Comparison of ENCODE assay signal across 1 cellular context in the genomic region with DNA sequence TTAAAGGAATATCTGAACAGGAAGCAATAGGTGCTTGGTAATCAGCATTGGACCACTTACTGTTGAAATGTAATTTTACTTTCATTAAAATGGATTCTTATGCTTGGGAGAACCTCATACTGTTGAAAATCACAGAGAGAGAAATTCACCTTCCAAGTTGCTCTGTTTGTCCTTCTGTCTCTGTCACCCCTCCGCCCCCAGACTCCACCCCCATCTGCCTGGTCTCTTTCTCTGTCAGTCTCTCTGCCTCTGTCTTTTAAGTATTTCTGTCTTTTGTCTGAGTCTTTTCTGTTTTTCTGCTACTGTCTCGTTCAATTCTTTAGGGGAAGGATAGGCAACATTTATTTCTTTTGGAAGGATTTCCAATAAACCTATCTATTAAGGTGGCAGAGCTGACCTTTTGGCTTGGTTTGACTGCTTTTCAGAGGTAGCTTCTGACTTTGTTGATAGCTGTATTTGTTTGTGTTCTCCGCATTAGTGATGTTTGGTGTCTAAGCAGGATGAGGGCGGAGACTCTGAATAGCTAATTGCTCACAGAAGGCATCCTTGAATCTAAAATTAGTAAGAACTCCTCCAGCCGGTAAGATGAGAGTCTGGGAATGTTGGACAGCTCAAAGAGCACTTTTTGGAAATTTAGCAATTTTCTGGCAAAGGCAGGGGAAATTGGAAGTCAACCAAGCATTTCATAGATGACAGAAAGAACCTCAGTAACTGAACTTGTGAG.
TF ChIP-seq lines count a peak whose summit lies in the region.

No MANE protein-coding gene starts in this region.

TF ChIP-seq in GM23338, 12 proteins besides CTCF, POLR2A, EP300 and RAD21 (continued from another document):
- TF ChIP-seq, protein P1, sequence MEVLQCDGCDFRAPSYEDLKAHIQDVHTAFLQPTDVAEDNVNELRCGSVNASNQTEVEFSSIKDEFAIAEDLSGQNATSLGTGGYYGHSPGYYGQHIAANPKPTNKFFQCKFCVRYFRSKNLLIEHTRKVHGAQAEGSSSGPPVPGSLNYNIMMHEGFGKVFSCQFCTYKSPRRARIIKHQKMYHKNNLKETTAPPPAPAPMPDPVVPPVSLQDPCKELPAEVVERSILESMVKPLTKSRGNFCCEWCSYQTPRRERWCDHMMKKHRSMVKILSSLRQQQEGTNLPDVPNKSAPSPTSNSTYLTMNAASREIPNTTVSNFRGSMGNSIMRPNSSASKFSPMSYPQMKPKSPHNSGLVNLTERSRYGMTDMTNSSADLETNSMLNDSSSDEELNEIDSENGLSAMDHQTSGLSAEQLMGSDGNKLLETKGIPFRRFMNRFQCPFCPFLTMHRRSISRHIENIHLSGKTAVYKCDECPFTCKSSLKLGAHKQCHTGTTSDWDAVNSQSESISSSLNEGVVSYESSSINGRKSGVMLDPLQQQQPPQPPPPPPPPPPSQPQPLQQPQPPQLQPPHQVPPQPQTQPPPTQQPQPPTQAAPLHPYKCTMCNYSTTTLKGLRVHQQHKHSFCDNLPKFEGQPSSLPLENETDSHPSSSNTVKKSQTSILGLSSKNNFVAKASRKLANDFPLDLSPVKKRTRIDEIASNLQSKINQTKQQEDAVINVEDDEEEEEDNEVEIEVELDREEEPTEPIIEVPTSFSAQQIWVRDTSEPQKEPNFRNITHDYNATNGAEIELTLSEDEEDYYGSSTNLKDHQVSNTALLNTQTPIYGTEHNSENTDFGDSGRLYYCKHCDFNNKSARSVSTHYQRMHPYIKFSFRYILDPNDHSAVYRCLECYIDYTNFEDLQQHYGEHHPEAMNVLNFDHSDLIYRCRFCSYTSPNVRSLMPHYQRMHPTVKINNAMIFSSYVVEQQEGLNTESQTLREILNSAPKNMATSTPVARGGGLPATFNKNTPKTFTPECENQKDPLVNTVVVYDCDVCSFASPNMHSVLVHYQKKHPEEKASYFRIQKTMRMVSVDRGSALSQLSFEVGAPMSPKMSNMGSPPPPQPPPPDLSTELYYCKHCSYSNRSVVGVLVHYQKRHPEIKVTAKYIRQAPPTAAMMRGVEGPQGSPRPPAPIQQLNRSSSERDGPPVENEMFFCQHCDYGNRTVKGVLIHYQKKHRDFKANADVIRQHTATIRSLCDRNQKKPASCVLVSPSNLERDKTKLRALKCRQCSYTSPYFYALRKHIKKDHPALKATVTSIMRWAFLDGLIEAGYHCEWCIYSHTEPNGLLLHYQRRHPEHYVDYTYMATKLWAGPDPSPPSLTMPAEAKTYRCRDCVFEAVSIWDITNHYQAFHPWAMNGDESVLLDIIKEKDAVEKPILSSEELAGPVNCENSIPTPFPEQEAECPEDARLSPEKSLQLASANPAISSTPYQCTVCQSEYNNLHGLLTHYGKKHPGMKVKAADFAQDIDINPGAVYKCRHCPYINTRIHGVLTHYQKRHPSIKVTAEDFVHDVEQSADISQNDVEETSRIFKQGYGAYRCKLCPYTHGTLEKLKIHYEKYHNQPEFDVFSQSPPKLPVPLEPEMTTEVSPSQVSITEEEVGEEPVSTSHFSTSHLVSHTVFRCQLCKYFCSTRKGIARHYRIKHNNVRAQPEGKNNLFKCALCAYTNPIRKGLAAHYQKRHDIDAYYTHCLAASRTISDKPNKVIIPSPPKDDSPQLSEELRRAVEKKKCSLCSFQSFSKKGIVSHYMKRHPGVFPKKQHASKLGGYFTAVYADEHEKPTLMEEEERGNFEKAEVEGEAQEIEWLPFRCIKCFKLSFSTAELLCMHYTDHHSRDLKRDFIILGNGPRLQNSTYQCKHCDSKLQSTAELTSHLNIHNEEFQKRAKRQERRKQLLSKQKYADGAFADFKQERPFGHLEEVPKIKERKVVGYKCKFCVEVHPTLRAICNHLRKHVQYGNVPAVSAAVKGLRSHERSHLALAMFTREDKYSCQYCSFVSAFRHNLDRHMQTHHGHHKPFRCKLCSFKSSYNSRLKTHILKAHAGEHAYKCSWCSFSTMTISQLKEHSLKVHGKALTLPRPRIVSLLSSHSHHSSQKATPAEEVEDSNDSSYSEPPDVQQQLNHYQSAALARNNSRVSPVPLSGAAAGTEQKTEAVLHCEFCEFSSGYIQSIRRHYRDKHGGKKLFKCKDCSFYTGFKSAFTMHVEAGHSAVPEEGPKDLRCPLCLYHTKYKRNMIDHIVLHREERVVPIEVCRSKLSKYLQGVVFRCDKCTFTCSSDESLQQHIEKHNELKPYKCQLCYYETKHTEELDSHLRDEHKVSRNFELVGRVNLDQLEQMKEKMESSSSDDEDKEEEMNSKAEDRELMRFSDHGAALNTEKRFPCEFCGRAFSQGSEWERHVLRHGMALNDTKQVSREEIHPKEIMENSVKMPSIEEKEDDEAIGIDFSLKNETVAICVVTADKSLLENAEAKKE (CRISPR knock-in tag; IDR thresholded peaks at IDR 0.05) = no peak
- TF ChIP-seq EZH2phosphoT487 (IDR thresholded peaks at IDR 0.05; ENCODE audit: unreplicated experiment) = no peak
